27 cellular contexts compared by ENCODE assay signal in genomic region chr5:61965495-61965894, GRCh38.
DNase-seq lines count a peak whose midpoint lies in the region; FAIRE-seq and TF ChIP-seq lines count a peak whose summit lies in the region.
"Had no signal": no experiment of that assay in that cellular context is flagged by ENCODE, and none has a peak within 500 bp of the region (broad histone marks: within the 10 kb centered on the region; RNA-seq: fewer than 3 reads in every experiment).

No MANE protein-coding gene starts in this region.

- H2BK5ac ChIP-seq in mesendoderm (ENCODE audit: low read length) = no peak overlapping the region

- H3K4ac ChIP-seq in mesendoderm (ENCODE audit: low read depth, low read length) = no peak overlapping the region

- H4K20me1 ChIP-seq in astrocyte (ENCODE audit: insufficient read depth, low read length) (no peaks in the 10 kb centered on the region), smooth muscle cell (ENCODE audit: low read depth) (no peaks in the 10 kb centered on the region)
- H4K20me1 ChIP-seq: BLaER1 treated with 17β-estradiol and CSF1 and Interleukin-3, amounts not matched to agents 10 nM and 100 nM had no signal

- H3K9me3 Mint-ChIP-seq in astrocyte (ENCODE audit: unreplicated experiment) = peaks cover 1% of the 10 kb centered on the region
- H3K9me3 Mint-ChIP-seq: CD4-positive, alpha-beta T cell had no signal

- H3K36me3 ChIP-seq in astrocyte (ENCODE audit: insufficient read depth, low read length) (no peaks in the 10 kb centered on the region), mesendoderm (ENCODE audit: control insufficient read depth, insufficient read depth, low read length) (no peaks in the 10 kb centered on the region), smooth muscle cell (ENCODE audit: low read depth) (no peaks in the 10 kb centered on the region)
- H3K36me3 ChIP-seq: BE2C; BLaER1 treated with 17β-estradiol and CSF1 and Interleukin-3, amounts not matched to agents 10 nM and 100 nM; HAP-1 had no signal

- no peak overlapping the region for H4K5ac ChIP-seq in mesendoderm (ENCODE audit: low read length)

- H3K9me3 ChIP-seq in astrocyte (ENCODE audit: insufficient read depth, low read depth, low read length) (no peaks in the 10 kb centered on the region), smooth muscle cell (replicated peaks; ENCODE audit: low read depth) (no peaks in the 10 kb centered on the region)
- H3K9me3 ChIP-seq: A549; BE2C; BLaER1 treated with 17β-estradiol and CSF1 and Interleukin-3, amounts not matched to agents 10 nM and 100 nM; HAP-1 had no signal

- TF ChIP-seq CTCF in astrocyte (IDR thresholded peaks at IDR 0.05; ENCODE audit: insufficient read depth, low read depth, low read length) = no peak
- TF ChIP-seq CTCF in smooth muscle cell (IDR thresholded peaks at IDR 0.05; ENCODE audit: borderline replicate concordance, insufficient read depth, poor library complexity, severe bottlenecking) = no peak

- no peak overlapping the region for H3K23ac ChIP-seq in mesendoderm (ENCODE audit: low read length)

- no peaks in the 10 kb centered on the region for H3F3A ChIP-seq in smooth muscle cell (ENCODE audit: low read depth)

- no peak overlapping the region for H3K18ac ChIP-seq in mesendoderm (ENCODE audit: low read length)

- no peak overlapping the region for H2BK120ac ChIP-seq in mesendoderm (ENCODE audit: low read depth, low read length)

- WGBS in mesendoderm (ENCODE audit: extremely low coverage, insufficient coverage, low lambda C conversion rate) = no CpG with 5 or more reads among the region's 5 CpGs
- 60% methylated on average over 5 of the region's 5 CpGs for WGBS in smooth muscle cell (ENCODE audit: low lambda C conversion rate)

- H3K27me3 ChIP-seq in astrocyte (ENCODE audit: insufficient read depth, low read length) = no peaks in the 10 kb centered on the region
- no peaks in the 10 kb centered on the region for H3K27me3 ChIP-seq in mesendoderm (ENCODE audit: insufficient read depth, low read length, poor library complexity)
- no peaks in the 10 kb centered on the region for H3K27me3 ChIP-seq in smooth muscle cell (ENCODE audit: low read depth)
- H3K27me3 ChIP-seq: BE2C; BLaER1 treated with 17β-estradiol and CSF1 and Interleukin-3, amounts not matched to agents 10 nM and 100 nM had no signal

- H3K79me2 ChIP-seq in astrocyte (ENCODE audit: insufficient read depth, low read length) (no peaks in the 10 kb centered on the region), mesendoderm (ENCODE audit: control insufficient read depth, insufficient read depth, low read length) (no peaks in the 10 kb centered on the region), smooth muscle cell (ENCODE audit: low read depth) (no peaks in the 10 kb centered on the region)

- H4K8ac ChIP-seq in mesendoderm (ENCODE audit: low read depth, low read length) = no peak overlapping the region

- no peaks in the 10 kb centered on the region for H3K79me1 ChIP-seq in mesendoderm (ENCODE audit: low read length)

- H3K4me1 Mint-ChIP-seq in astrocyte (ENCODE audit: low read depth, unreplicated experiment) = peaks cover 46% of the 10 kb centered on the region
- H3K4me1 Mint-ChIP-seq: CD8-positive, alpha-beta memory T cell had no signal

- H3K4me2 ChIP-seq in astrocyte (ENCODE audit: low read length) (no peak overlapping the region), mesendoderm (ENCODE audit: low read length) (no peak overlapping the region), smooth muscle cell (peak overlapping the region; percentile 6)
- H3K4me2 ChIP-seq: A549; BLaER1 treated with 17β-estradiol and CSF1 and Interleukin-3, amounts not matched to agents 10 nM and 100 nM had no signal

- peak overlapping the region; percentile 74 for H2BK15ac ChIP-seq in mesendoderm (replicated peaks; ENCODE audit: low read depth)

- no peaks in the 10 kb centered on the region for H3K27me3 Mint-ChIP-seq in astrocyte (ENCODE audit: low read depth, unreplicated experiment)

- H3K9ac ChIP-seq in astrocyte (ENCODE audit: low read length) (no peak overlapping the region), mesendoderm (ENCODE audit: low read length) (no peak overlapping the region), smooth muscle cell (ENCODE audit: low read depth) (no peak overlapping the region)
- H3K9ac ChIP-seq: BLaER1 treated with 17β-estradiol and CSF1 and Interleukin-3, amounts not matched to agents 10 nM and 100 nM had no signal

- H3K27ac Mint-ChIP-seq in astrocyte (ENCODE audit: unreplicated experiment) = peak overlapping the region; percentile 41
- H3K27ac Mint-ChIP-seq: CD14-positive monocyte; CD4-positive, alpha-beta T cell; CD8-positive, alpha-beta memory T cell; HFFc6 had no signal

- H3K36me3 Mint-ChIP-seq in astrocyte (ENCODE audit: low read depth, unreplicated experiment) = no peaks in the 10 kb centered on the region
- H3K36me3 Mint-ChIP-seq: CD14-positive monocyte; CD8-positive, alpha-beta memory T cell had no signal

- H3K4me1 ChIP-seq in astrocyte (ENCODE audit: insufficient read depth, low read length) (peaks cover 14% of the 10 kb centered on the region), mesendoderm (ENCODE audit: control insufficient read depth, low read depth, low read length) (peaks cover 6% of the 10 kb centered on the region), smooth muscle cell (ENCODE audit: low read depth) (peaks cover 10% of the 10 kb centered on the region)
- H3K4me1 ChIP-seq: A549; BE2C; BLaER1 treated with 17β-estradiol and CSF1 and Interleukin-3, amounts not matched to agents 10 nM and 100 nM; HAP-1 had no signal

- FAIRE-seq in astrocyte (lab: Jason Lieb, UNC) = no peak
- FAIRE-seq: A549, D721Med, G401.6, GM12878, GM18507, H54 had no signal

- DNase-seq in NCI-H524 (lab: John Stamatoyannopoulos, UW) (peak; percentile 17 to 31), NCI-H524 treated with DMSO at 0.1 percent for 48 hours (lab: John Stamatoyannopoulos, UW) (no peak), astrocyte (ENCODE audit: low read depth) (no peak), mesendoderm (no peak), smooth muscle cell (lab: John Stamatoyannopoulos, UW; ENCODE audit: unreplicated experiment) (no peak), Kasumi-1 (lab: John Stamatoyannopoulos, UW) (no peak), GF-D8 (lab: John Stamatoyannopoulos, UW) (no peak)
- DNase-seq: 8988T; ACHN; AML-193; BE2C; CD4-positive, alpha-beta T cell; CD8-positive, alpha-beta memory T cell; DMS 273 treated with DMSO at 0.1 percent for 48 hours; DMS53; DMS79 treated with DMSO at 0.1 percent for 48 hours; GOT3; HFFc6 had no signal

- H3K4me3 Mint-ChIP-seq in astrocyte (ENCODE audit: unreplicated experiment) = no peak overlapping the region
- H3K4me3 Mint-ChIP-seq: CD14-positive monocyte; CD4-positive, alpha-beta T cell; CD8-positive, alpha-beta memory T cell; HFFc6 had no signal

- H3K4me3 ChIP-seq in astrocyte (ENCODE audit: insufficient read depth, low read depth, low read length) = no peak overlapping the region
- H3K4me3 ChIP-seq in mesendoderm (ENCODE audit: low read length) = no peak overlapping the region
- H3K4me3 ChIP-seq in smooth muscle cell = no peak overlapping the region
- H3K4me3 ChIP-seq: A549; BLaER1 treated with 17β-estradiol and CSF1 and Interleukin-3, amounts not matched to agents 10 nM and 100 nM; GM12878; HAP-1 had no signal

- H2AK5ac ChIP-seq in mesendoderm (ENCODE audit: low read length) = no peak overlapping the region

- H3K27ac ChIP-seq in astrocyte (ENCODE audit: low read depth, low read length) (no peak overlapping the region), mesendoderm (ENCODE audit: low read depth, low read length) (no peak overlapping the region), smooth muscle cell (ENCODE audit: low read depth) (no peak overlapping the region)
- H3K27ac ChIP-seq: A549; BLaER1 treated with 17β-estradiol and CSF1 and Interleukin-3, amounts not matched to agents 10 nM and 100 nM had no signal

- H2AFZ ChIP-seq in astrocyte (ENCODE audit: low read depth, low read length) = no peak overlapping the region
- no peak overlapping the region for H2AFZ ChIP-seq in smooth muscle cell (ENCODE audit: low read depth)

- no peak overlapping the region for H3K56ac ChIP-seq in mesendoderm (ENCODE audit: low read length)

Comparison
In these comparisons a context has a peak if more than half of its experiments do, and no peak if none do; other contexts are left out.
1. DNase-seq: peak in NCI-H524 (2 of 2); none in NCI-H524 treated with DMSO at 0.1 percent for 48 hours (single experiment), astrocyte (single experiment), mesendoderm (single experiment), smooth muscle cell (single experiment), Kasumi-1 (0 of 2) and GF-D8 (single experiment).